1 cellular context compared by ENCODE assay signal in the genomic region with DNA sequence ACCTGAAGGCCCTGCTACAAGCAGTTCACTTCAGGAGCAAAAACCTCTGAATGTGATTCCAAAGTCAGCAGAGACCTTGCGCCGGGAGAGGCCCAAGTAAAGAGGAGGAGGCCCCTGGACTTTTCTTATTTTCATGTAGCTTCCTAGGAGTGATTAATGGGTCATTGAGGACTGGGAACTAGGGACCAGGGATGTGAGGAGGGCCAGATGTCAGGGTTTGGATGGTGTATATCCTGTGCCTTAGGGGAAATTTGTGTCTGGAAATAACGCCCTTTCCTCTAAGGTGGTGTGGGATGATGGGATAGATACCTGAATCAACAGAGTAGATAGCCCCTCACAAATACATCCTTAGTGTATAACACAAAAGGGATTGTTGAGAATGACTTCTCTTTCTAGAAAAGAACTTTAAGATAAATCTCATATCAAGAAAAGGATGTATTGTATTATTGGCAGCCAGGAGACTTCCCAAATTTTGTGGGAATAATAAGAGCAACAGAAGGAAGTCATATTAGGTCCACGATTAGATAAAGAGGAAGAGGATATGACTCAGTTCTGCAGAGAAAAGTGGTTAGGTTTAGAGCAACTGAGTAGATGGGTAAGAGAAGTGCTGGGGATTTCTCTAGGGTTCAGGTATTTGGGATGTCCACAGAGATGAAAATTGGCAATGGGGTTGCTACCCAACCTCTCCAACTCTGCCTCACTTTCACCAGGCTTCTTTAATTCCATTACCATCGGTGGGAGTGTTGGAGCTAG.
TF ChIP-seq lines count a peak whose summit lies in the region.

No MANE protein-coding gene starts in this region.

TF ChIP-seq in IMR-90, 13 proteins besides CTCF, POLR2A, EP300 and RAD21:
- TF ChIP-seq, protein P1, sequence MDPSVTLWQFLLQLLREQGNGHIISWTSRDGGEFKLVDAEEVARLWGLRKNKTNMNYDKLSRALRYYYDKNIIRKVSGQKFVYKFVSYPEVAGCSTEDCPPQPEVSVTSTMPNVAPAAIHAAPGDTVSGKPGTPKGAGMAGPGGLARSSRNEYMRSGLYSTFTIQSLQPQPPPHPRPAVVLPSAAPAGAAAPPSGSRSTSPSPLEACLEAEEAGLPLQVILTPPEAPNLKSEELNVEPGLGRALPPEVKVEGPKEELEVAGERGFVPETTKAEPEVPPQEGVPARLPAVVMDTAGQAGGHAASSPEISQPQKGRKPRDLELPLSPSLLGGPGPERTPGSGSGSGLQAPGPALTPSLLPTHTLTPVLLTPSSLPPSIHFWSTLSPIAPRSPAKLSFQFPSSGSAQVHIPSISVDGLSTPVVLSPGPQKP (IDR thresholded peaks at IDR 0.05; ENCODE audit: borderline replicate concordance, low read depth, low read length): no peak
- TF ChIP-seq MXI1 (IDR thresholded peaks at IDR 0.05; ENCODE audit: borderline replicate concordance, low read depth, low read length) (no peak), FOS (IDR thresholded peaks at IDR 0.05; ENCODE audit: low read depth, low read length) (no peak), NFE2L2 (IDR thresholded peaks at IDR 0.05; ENCODE audit: low read depth, low read length) (no peak), RCOR1 (IDR thresholded peaks at IDR 0.05; ENCODE audit: insufficient replicate concordance, low read length) (no peak)
- TF ChIP-seq, protein P2, sequence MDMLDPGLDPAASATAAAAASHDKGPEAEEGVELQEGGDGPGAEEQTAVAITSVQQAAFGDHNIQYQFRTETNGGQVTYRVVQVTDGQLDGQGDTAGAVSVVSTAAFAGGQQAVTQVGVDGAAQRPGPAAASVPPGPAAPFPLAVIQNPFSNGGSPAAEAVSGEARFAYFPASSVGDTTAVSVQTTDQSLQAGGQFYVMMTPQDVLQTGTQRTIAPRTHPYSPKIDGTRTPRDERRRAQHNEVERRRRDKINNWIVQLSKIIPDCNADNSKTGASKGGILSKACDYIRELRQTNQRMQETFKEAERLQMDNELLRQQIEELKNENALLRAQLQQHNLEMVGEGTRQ (IDR thresholded peaks at IDR 0.05; ENCODE audit: low read depth, low read length): no peak
TF ChIP-seq in IMR-90: peak in this region for 0.
